ENCODE assay signal across 8 cellular contexts in the genomic region with DNA sequence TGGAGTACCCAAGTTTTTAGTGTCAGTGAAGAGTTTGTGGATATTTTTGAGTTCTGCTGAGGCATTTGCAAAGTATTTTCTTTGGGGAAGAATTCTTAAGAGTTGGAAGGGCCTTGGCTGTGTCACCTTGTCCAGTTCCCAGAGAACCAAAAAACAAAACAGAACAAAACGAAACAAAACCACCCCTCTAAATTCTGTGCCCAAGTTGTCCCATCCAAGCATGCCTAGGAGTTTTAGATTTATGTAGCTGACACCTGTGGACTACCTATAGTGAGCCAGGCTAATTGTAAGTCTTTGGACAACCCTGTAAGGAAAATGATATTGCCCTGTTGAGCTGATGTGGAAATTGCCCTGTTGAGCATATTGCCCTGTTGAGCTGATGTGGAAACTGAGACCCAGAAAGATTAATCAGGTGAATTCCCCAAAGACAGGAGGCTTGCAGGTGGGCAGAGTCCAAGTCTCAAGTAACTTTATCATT. TPM values are rescaled to one million over a fixed set of nuclear protein-coding genes. Genes with fewer than 3 reads are reported as not detected.
DNase-seq lines count a peak whose midpoint lies in the region; ATAC-seq, FAIRE-seq and TF ChIP-seq lines count a peak whose summit lies in the region.

No MANE protein-coding gene starts in this region.

- TF ChIP-seq CTCF in GM23338 (conservative IDR thresholded peaks at IDR 0.05; ENCODE audit: low read depth in 2 of 2) = no peak
- no peak for TF ChIP-seq CTCF in WI38 (IDR thresholded peaks at IDR 0.05; ENCODE audit: low read depth, low read length)
- TF ChIP-seq CTCF in gastroesophageal sphincter (IDR thresholded peaks at IDR 0.05) = no peak

- H3K9me2 ChIP-seq in GM23338 (ENCODE audit: insufficient read depth) = no peaks in the 10 kb centered on the region

- H3K4me2 ChIP-seq in GM23338 = peak overlapping the region; percentile 75

- H3K79me2 ChIP-seq in GM23338 (replicated peaks; ENCODE audit: insufficient read depth) = peaks cover 25% of the 10 kb centered on the region

- H3K9me3 Mint-ChIP-seq in GM23338 = peaks cover 17% of the 10 kb centered on the region

- TF ChIP-seq EP300 in gastroesophageal sphincter (IDR thresholded peaks at IDR 0.05) = no peak

- peaks cover 4% of the 10 kb centered on the region for H3K27me3 Mint-ChIP-seq in GM23338 (ENCODE audit: insufficient read depth, low read depth, poor library complexity)

- no peak for ATAC-seq in GM23338
- no peak for ATAC-seq in gastroesophageal sphincter
- ATAC-seq in HG02970 (IDR thresholded peaks at IDR 0.05; ENCODE audit: low FRiP score, unreplicated experiment) = no peak

- no peak for TF ChIP-seq POLR2A in gastroesophageal sphincter (IDR thresholded peaks at IDR 0.05)

- H3K4me1 Mint-ChIP-seq in GM23338 = peaks cover 29% of the 10 kb centered on the region

- no peaks in the 10 kb centered on the region for H3K27me3 ChIP-seq in GM23338 (ENCODE audit: insufficient read depth)
- H3K27me3 ChIP-seq in gastroesophageal sphincter = no peaks in the 10 kb centered on the region

- DNase-seq in GM23338 (ENCODE audit: low spot score) (no peak), skeletal muscle cell (ENCODE audit: low read depth) (no peak), frontal cortex (ENCODE audit: low spot score in 2 of 2) (no peak), EL (no peak), NCI-H2029 (lab: John Stamatoyannopoulos, UW) (no peak)

- H3F3A ChIP-seq in GM23338 (replicated peaks; ENCODE audit: low read depth) = 0 out of 2 replicates have a peak, but pooled peaks cover 5% of the 10 kb centered on the region

- H4K20me1 ChIP-seq in GM23338 (replicated peaks; ENCODE audit: insufficient read depth) = 0 out of 2 replicates have a peak, but pooled peaks cover 4% of the 10 kb centered on the region

- H3K4me3 ChIP-seq in GM23338 = peak overlapping the region; percentile 51
- peak overlapping the region; percentile 66 for H3K4me3 ChIP-seq in WI38 (ENCODE audit: low read depth, low read length)
- H3K4me3 ChIP-seq in gastroesophageal sphincter = peak overlapping the region; percentile 78 to 83
- peak overlapping the region; percentile 59 for H3K4me3 ChIP-seq in skeletal muscle cell (ENCODE audit: low read depth, low read length)

- no peaks in the 10 kb centered on the region for H3K9me3 ChIP-seq in gastroesophageal sphincter

- peak overlapping the region; percentile 97 for H3K27ac Mint-ChIP-seq in GM23338

- H3K36me3 Mint-ChIP-seq in GM23338 (ENCODE audit: low read depth) = peaks cover 23% of the 10 kb centered on the region

- peak overlapping the region; percentile 30 for H3K27ac ChIP-seq in GM23338 (ENCODE audit: low read depth)
- H3K27ac ChIP-seq in gastroesophageal sphincter = peak overlapping the region; percentile 69 to 98 (median 88)

- WGBS in gastroesophageal sphincter (ENCODE audit: low coverage in 1 of 2), 2 donors = 0% methylated on average over 1 of the region's 1 CpG

- H2AFZ ChIP-seq in GM23338 = peak overlapping the region; percentile 20; the same call in 1 of the 2 replicates

- H3K36me3 ChIP-seq in GM23338 (ENCODE audit: insufficient read depth) = peaks cover 8% of the 10 kb centered on the region
- peaks cover 0 to 15% of the 10 kb centered on the region in 2 donors for H3K36me3 ChIP-seq in gastroesophageal sphincter

- H3K4me1 ChIP-seq in GM23338 (ENCODE audit: insufficient read depth) (peaks cover 19% of the 10 kb centered on the region), gastroesophageal sphincter (peaks cover 0 to 44% (median 4%) of the 10 kb centered on the region in 3 donors)

- FAIRE-seq in frontal cortex (lab: Jason Lieb, UNC) = no peak

- H3K4me3 Mint-ChIP-seq in GM23338 = peak overlapping the region; percentile 80

TF ChIP-seq in GM23338, 12 proteins besides CTCF, POLR2A, EP300 and RAD21:
- no peak for TF ChIP-seq NANOG (IDR thresholded peaks at IDR 0.05; ENCODE audit: borderline replicate concordance)
- TF ChIP-seq CREB1 (CRISPR knock-in tag; IDR thresholded peaks at IDR 0.05; ENCODE audit: low read depth) = no peak
- no peak for TF ChIP-seq STAT1 (IDR thresholded peaks at IDR 0.05; ENCODE audit: unreplicated experiment)
- TF ChIP-seq, protein P1, sequence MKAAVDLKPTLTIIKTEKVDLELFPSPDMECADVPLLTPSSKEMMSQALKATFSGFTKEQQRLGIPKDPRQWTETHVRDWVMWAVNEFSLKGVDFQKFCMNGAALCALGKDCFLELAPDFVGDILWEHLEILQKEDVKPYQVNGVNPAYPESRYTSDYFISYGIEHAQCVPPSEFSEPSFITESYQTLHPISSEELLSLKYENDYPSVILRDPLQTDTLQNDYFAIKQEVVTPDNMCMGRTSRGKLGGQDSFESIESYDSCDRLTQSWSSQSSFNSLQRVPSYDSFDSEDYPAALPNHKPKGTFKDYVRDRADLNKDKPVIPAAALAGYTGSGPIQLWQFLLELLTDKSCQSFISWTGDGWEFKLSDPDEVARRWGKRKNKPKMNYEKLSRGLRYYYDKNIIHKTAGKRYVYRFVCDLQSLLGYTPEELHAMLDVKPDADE (IDR thresholded peaks at IDR 0.05) = no peak
- TF ChIP-seq ZNF114 (CRISPR knock-in tag; IDR thresholded peaks at IDR 0.05) = no peak
- TF ChIP-seq EZH2 (IDR thresholded peaks at IDR 0.05; ENCODE audit: low read depth, unreplicated experiment) = no peak
- TF ChIP-seq JUNB (IDR thresholded peaks at IDR 0.05; ENCODE audit: unreplicated experiment) = no peak
- no peak for TF ChIP-seq POLR2AphosphoS5 (IDR thresholded peaks at IDR 0.05; ENCODE audit: low read depth)
- TF ChIP-seq, protein P2, sequence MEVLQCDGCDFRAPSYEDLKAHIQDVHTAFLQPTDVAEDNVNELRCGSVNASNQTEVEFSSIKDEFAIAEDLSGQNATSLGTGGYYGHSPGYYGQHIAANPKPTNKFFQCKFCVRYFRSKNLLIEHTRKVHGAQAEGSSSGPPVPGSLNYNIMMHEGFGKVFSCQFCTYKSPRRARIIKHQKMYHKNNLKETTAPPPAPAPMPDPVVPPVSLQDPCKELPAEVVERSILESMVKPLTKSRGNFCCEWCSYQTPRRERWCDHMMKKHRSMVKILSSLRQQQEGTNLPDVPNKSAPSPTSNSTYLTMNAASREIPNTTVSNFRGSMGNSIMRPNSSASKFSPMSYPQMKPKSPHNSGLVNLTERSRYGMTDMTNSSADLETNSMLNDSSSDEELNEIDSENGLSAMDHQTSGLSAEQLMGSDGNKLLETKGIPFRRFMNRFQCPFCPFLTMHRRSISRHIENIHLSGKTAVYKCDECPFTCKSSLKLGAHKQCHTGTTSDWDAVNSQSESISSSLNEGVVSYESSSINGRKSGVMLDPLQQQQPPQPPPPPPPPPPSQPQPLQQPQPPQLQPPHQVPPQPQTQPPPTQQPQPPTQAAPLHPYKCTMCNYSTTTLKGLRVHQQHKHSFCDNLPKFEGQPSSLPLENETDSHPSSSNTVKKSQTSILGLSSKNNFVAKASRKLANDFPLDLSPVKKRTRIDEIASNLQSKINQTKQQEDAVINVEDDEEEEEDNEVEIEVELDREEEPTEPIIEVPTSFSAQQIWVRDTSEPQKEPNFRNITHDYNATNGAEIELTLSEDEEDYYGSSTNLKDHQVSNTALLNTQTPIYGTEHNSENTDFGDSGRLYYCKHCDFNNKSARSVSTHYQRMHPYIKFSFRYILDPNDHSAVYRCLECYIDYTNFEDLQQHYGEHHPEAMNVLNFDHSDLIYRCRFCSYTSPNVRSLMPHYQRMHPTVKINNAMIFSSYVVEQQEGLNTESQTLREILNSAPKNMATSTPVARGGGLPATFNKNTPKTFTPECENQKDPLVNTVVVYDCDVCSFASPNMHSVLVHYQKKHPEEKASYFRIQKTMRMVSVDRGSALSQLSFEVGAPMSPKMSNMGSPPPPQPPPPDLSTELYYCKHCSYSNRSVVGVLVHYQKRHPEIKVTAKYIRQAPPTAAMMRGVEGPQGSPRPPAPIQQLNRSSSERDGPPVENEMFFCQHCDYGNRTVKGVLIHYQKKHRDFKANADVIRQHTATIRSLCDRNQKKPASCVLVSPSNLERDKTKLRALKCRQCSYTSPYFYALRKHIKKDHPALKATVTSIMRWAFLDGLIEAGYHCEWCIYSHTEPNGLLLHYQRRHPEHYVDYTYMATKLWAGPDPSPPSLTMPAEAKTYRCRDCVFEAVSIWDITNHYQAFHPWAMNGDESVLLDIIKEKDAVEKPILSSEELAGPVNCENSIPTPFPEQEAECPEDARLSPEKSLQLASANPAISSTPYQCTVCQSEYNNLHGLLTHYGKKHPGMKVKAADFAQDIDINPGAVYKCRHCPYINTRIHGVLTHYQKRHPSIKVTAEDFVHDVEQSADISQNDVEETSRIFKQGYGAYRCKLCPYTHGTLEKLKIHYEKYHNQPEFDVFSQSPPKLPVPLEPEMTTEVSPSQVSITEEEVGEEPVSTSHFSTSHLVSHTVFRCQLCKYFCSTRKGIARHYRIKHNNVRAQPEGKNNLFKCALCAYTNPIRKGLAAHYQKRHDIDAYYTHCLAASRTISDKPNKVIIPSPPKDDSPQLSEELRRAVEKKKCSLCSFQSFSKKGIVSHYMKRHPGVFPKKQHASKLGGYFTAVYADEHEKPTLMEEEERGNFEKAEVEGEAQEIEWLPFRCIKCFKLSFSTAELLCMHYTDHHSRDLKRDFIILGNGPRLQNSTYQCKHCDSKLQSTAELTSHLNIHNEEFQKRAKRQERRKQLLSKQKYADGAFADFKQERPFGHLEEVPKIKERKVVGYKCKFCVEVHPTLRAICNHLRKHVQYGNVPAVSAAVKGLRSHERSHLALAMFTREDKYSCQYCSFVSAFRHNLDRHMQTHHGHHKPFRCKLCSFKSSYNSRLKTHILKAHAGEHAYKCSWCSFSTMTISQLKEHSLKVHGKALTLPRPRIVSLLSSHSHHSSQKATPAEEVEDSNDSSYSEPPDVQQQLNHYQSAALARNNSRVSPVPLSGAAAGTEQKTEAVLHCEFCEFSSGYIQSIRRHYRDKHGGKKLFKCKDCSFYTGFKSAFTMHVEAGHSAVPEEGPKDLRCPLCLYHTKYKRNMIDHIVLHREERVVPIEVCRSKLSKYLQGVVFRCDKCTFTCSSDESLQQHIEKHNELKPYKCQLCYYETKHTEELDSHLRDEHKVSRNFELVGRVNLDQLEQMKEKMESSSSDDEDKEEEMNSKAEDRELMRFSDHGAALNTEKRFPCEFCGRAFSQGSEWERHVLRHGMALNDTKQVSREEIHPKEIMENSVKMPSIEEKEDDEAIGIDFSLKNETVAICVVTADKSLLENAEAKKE (CRISPR knock-in tag; IDR thresholded peaks at IDR 0.05) = no peak
- no peak for TF ChIP-seq EZH2phosphoT487 (IDR thresholded peaks at IDR 0.05; ENCODE audit: unreplicated experiment)
- TF ChIP-seq ZNF331 (CRISPR knock-in tag; IDR thresholded peaks at IDR 0.05; ENCODE audit: low read depth) = no peak

RNA-seq across cellular contexts. Expression of a gene that starts 1.0 kb away (rescaled TPM):
- 60.4 and 63.7 TPM in 2 replicates for total RNA-seq in GM23338 (2014; rRNA removed; shearing (Covaris generic))
- polyA plus RNA-seq in GM23338 (2016; fragmentation: Nextera tagmentation; extraction: Ambion mirVana) = 90.7 and 102 TPM in 2 replicates
- total RNA-seq in gastroesophageal sphincter = 10 to 100 TPM; 44.0 to 87.3 (median 46.9) TPM
- 24.1 TPM for total RNA-seq in frontal cortex

RNA-seq across cellular contexts. Expression of a gene that starts 57.5 kb away (rescaled TPM):
- total RNA-seq in GM23338 (2014; rRNA removed; shearing (Covaris generic)) = not detected in 2 replicates
- polyA plus RNA-seq in GM23338 (2016; fragmentation: Nextera tagmentation; extraction: Ambion mirVana) = not detected in 2 replicates
- total RNA-seq in gastroesophageal sphincter (not detected), frontal cortex (not detected)
